In genomic region chr21:22468893-22469292, GRCh38 we compare ENCODE assay signal across 26 cellular contexts.
"Had no signal": no experiment of that assay in that cellular context is flagged by ENCODE, and none has a peak within 500 bp of the region (broad histone marks: within the 10 kb centered on the region; RNA-seq: fewer than 3 reads in every experiment).

No MANE protein-coding gene starts in this region.

- H3K9me3 ChIP-seq: colonic mucosa, gastrocnemius medialis, neutrophil, right lobe of liver, transverse colon, upper lobe of right lung, uterus had no signal

- DNase-seq: colonic mucosa; effector CD8-positive, alpha-beta T cell; endodermal cell; foreskin fibroblast; gastrocnemius medialis; head of caudate nucleus; natural killer cell; right lobe of liver; small intestine; stimulated activated CD4-positive, alpha-beta T cell treated with anti-CD3 and anti-CD28 coated beads, Interleukin-15, amount 100 ng/mL, for 24 hours; stimulated activated CD4-positive, alpha-beta T cell treated with anti-CD3 and anti-CD28 coated beads, Interleukin-2, amount 100 ng/mL, for 48 hours; stimulated activated naive CD4-positive, alpha-beta T cell treated with Interleukin-2 at 50 U/mL for 16 hours; transverse colon; upper lobe of right lung; uterus had no signal

- H3K4me1 Mint-ChIP-seq: endodermal cell, memory B cell, natural killer cell, neural crest cell had no signal

- H3K27ac ChIP-seq: colonic mucosa, epithelial cell of prostate, gastrocnemius medialis, neutrophil, parathyroid adenoma, right lobe of liver, transverse colon, upper lobe of right lung, uterus had no signal

- H3K36me3 Mint-ChIP-seq: memory B cell had no signal

- H3K4me1 ChIP-seq: colonic mucosa, gastrocnemius medialis, parathyroid adenoma, right lobe of liver, transverse colon, upper lobe of right lung, uterus had no signal

- H3K4me3 ChIP-seq: colonic mucosa, gastrocnemius medialis, lung, right lobe of liver, transverse colon, upper lobe of right lung, uterus had no signal

- H3K4me3 Mint-ChIP-seq: dendritic cell treated with granulocyte-macrophage colony-stimulating factor and Interleukin-4, amounts not matched to agents 40 ng/mL and 50 ng/mL, for 4 days; endodermal cell; memory B cell; natural killer cell; neural crest cell had no signal

- H3K9ac ChIP-seq: parathyroid adenoma had no signal

- ATAC-seq: esophagus mucosa, gastrocnemius medialis, left lobe of liver, natural killer cell, right lobe of liver, upper lobe of right lung had no signal

- H2AFZ ChIP-seq: parathyroid adenoma had no signal

- H3K79me2 ChIP-seq: parathyroid adenoma had no signal

- H3K27ac Mint-ChIP-seq: dendritic cell treated with granulocyte-macrophage colony-stimulating factor and Interleukin-4, amounts not matched to agents 40 ng/mL and 50 ng/mL, for 4 days; endodermal cell; memory B cell; natural killer cell; progenitor cell of endocrine pancreas had no signal

- H3K27me3 ChIP-seq: colonic mucosa, gastrocnemius medialis, neutrophil, right lobe of liver, transverse colon, upper lobe of right lung, uterus had no signal

- H3K36me3 ChIP-seq: colonic mucosa, gastrocnemius medialis, neutrophil, right lobe of liver, transverse colon, upper lobe of right lung, uterus had no signal

- FAIRE-seq: keratinocyte, small intestine had no signal
